ENCODE assay signal across 8 cellular contexts in genomic region chr9:34989056-34989945, GRCh38. TPM values are rescaled to one million over a fixed set of nuclear protein-coding genes. Genes with fewer than 3 reads are reported as not detected.
DNase-seq lines count a peak whose midpoint lies in the region; ATAC-seq and TF ChIP-seq lines count a peak whose summit lies in the region.

DNAJB5 (plus strand) TSS chr9:34989745; CDS start chr9:34990631, 886 bp downstream.

- H3K27me3 Mint-ChIP-seq in T-cell: no peaks in the 10 kb centered on the region

- H3K4me2 ChIP-seq in trophoblast cell (ENCODE audit: low read length): peak within 1 kb of the TSS; percentile 85

- H3K18ac ChIP-seq in trophoblast cell (ENCODE audit: low read length): peak within 1 kb of the TSS; percentile 64

- peaks cover 11% of the 10 kb centered on the region for H3K79me1 ChIP-seq in trophoblast cell (ENCODE audit: low read length)

- 0 to 1% (median 0%) methylated on average over 32 to 61 of the region's 61 CpGs for WGBS in heart left ventricle, 4 donors
- WGBS in trophoblast cell (ENCODE audit: extremely low coverage, insufficient coverage, insufficient read length): no CpG with 5 or more reads among the region's 61 CpGs
- WGBS in transverse colon (ENCODE audit: low coverage in 1 of 2), 2 donors: 2% methylated on average over 57 of the region's 61 CpGs; no CpG with 5 or more reads in 1 of the 2 donors

- H3K14ac ChIP-seq in trophoblast cell (ENCODE audit: low read length): peak within 1 kb of the TSS; percentile 71

- H2AFZ ChIP-seq in trophoblast cell (ENCODE audit: insufficient read depth, low read length, poor library complexity): peak within 1 kb of the TSS; percentile 56

- H3K36me3 ChIP-seq in heart left ventricle (no peaks in the 10 kb centered on the region), trophoblast cell (ENCODE audit: control insufficient read depth in 1 of 2, insufficient read depth in 2 of 2, low read length in 2 of 2) (peaks cover 0 to 6% of the 10 kb centered on the region in 2 experiments), transverse colon (no peaks in the 10 kb centered on the region)

- H3K9me3 ChIP-seq in heart left ventricle (no peaks in the 10 kb centered on the region), trophoblast cell (ENCODE audit: insufficient read depth, low read depth, low read length) (peaks cover 3% of the 10 kb centered on the region), transverse colon (no peaks in the 10 kb centered on the region)

- peaks cover 56 to 60% (median 57%) of the 10 kb centered on the region in 3 donors for H3K4me1 Mint-ChIP-seq in T-cell

- no peak for TF ChIP-seq EP300 in transverse colon (IDR thresholded peaks at IDR 0.05; ENCODE audit: low read depth)

- in situ Hi-C loops in GM13976 (cut with MboI; ENCODE audit: low sequenced_read_pairs, unreplicated experiment) (loop anchor here (10.0 kb wide), 1 partner anchor 84 kb away; no protein-coding TSS in a partner anchor), transverse colon (cut with MboI; ENCODE audit: low pct_ligation_motif_present in 1 of 4, low pct_unique_long_range_greater_than_20kb in 1 of 4, low sequenced_read_pairs in 3 of 4) (loop anchor here in 2 of 4 donors (25.0 kb wide), 2 partner anchors 102 to 698 kb away; partner anchors contain the start of gene TPM2 (in 1 of the 2))

- H2BK12ac ChIP-seq in trophoblast cell (ENCODE audit: low read length): peak within 1 kb of the TSS; percentile 29

- peak within 1 kb of the TSS; percentile 65 to 98 (median 82) for H3K4me3 ChIP-seq in heart left ventricle
- peak within 1 kb of the TSS; percentile 90 for H3K4me3 ChIP-seq in trophoblast cell (ENCODE audit: low read depth, low read length)
- H3K4me3 ChIP-seq in transverse colon: peak within 1 kb of the TSS; percentile 56 to 97 (median 90)

- H4K8ac ChIP-seq in trophoblast cell (ENCODE audit: low read depth, low read length): peak within 1 kb of the TSS; percentile 87

- peak within 1 kb of the TSS; percentile 50 for H2AK5ac ChIP-seq in trophoblast cell (ENCODE audit: low read length)

- H3K9ac ChIP-seq in trophoblast cell (ENCODE audit: low read length): peak within 1 kb of the TSS; percentile 83

- POLR2A ChIA-PET in T-cell (lab: Charles Lee): interaction anchor here (0.6 to 1.3 kb wide), 6 partner anchors 23 to 1562 kb away, joined by 3 to 5 read pairs (median 4); partner anchors contain the start of gene VCP (in 1 of the 2)

- TF ChIP-seq CTCF in GM13976 (IDR thresholded peaks at IDR 0.05; ENCODE audit: borderline replicate concordance, control extremely low read depth, extremely low read depth, insufficient read depth, missing control alignments) (no peak), heart left ventricle (IDR thresholded peaks at IDR 0.05) (peak in 1 of 12 donors; percentile 17), transverse colon (IDR thresholded peaks at IDR 0.05) (no peak)

- H2BK120ac ChIP-seq in trophoblast cell (ENCODE audit: insufficient read depth, low read length, poor library complexity): peak within 1 kb of the TSS; percentile 78

- H3K4me3 Mint-ChIP-seq in T-cell: peak within 1 kb of the TSS; percentile 85 to 93 (median 92)

- peak within 1 kb of the TSS; percentile 91 for H4K91ac ChIP-seq in trophoblast cell (ENCODE audit: low read depth, low read length)

- H3K4me1 ChIP-seq in heart left ventricle: peaks cover 8 to 55% (median 47%) of the 10 kb centered on the region in 12 donors
- peaks cover 24 to 37% of the 10 kb centered on the region in 2 experiments for H3K4me1 ChIP-seq in trophoblast cell (ENCODE audit: control insufficient read depth in 1 of 2, insufficient read depth in 2 of 2, low read length in 2 of 2)
- peaks cover 22 to 46% (median 39%) of the 10 kb centered on the region in 4 donors for H3K4me1 ChIP-seq in transverse colon

- DNase-seq in GM13976 (ENCODE audit: low spot score) (peak; percentile 97), NCI-H1436 treated with DMSO at 0.1 percent for 48 hours (lab: John Stamatoyannopoulos, UW) (peak; percentile 97), T-cell (peak; percentile 93 to 98 (median 96)), amniotic epithelial cell (ENCODE audit: low read depth) (peak; percentile 100), heart left ventricle (peak; percentile 98 to 100 (median 99)), trophoblast cell (peak; percentile 96 to 98), transverse colon (peak; percentile 98)

- ATAC-seq in HG02852 (IDR thresholded peaks at IDR 0.05; ENCODE audit: unreplicated experiment): peak; percentile 87
- ATAC-seq in T-cell (replicated peaks in 1 of 4): peak; percentile 93 to 98 (median 97)
- ATAC-seq in heart left ventricle: peak; percentile 76 to 86 (median 84)

- H3K27ac ChIP-seq in heart left ventricle (peak within 1 kb of the TSS in 11 of 12 donors; percentile 86 to 99 (median 97)), trophoblast cell (ENCODE audit: low read depth, low read length) (peak within 1 kb of the TSS; percentile 57), transverse colon (peak within 1 kb of the TSS; percentile 90 to 96 (median 94))

- H3K4ac ChIP-seq in trophoblast cell (ENCODE audit: low read depth, low read length): peak within 1 kb of the TSS; percentile 47

- H3K79me2 ChIP-seq in trophoblast cell (ENCODE audit: control insufficient read depth, insufficient read depth, low read length, poor library complexity): peaks cover 3% of the 10 kb centered on the region

- no peak within 1 kb of the TSS for H3K23ac ChIP-seq in trophoblast cell (ENCODE audit: low read length)

- peak within 1 kb of the TSS; percentile 83 to 94 for H3K27ac Mint-ChIP-seq in T-cell

- peak within 1 kb of the TSS; percentile 70 for H4K12ac ChIP-seq in trophoblast cell (ENCODE audit: low read depth, low read length)

- H3K27me3 ChIP-seq in heart left ventricle: no peaks in the 10 kb centered on the region
- no peaks in the 10 kb centered on the region for H3K27me3 ChIP-seq in trophoblast cell (ENCODE audit: insufficient read depth, low read length)
- H3K27me3 ChIP-seq in transverse colon: no peaks in the 10 kb centered on the region

- CTCF ChIA-PET in T-cell (lab: Charles Lee): no interaction called here

- TF ChIP-seq POLR2A in heart left ventricle (IDR thresholded peaks at IDR 0.05) (peak; percentile 89 to 93), transverse colon (IDR thresholded peaks at IDR 0.05) (peak; percentile 74)

- peak within 1 kb of the TSS; percentile 68 for H2BK5ac ChIP-seq in trophoblast cell (ENCODE audit: low read depth, low read length, poor library complexity)

- intact Hi-C loops in heart left ventricle (cut with DNase I) (loop anchor here in 4 of 10 donors (1.0 to 5.0 kb wide), 3 partner anchors 83 to 113 kb away; partner anchors contain the start of genes STOML2 (in 1 of the 4) and VCP (in 1 of the 4)), transverse colon (cut with DNase I; ENCODE audit: low total_unique reads) (loop anchor here (10.0 kb wide), 1 partner anchor 84 kb away; no protein-coding TSS in a partner anchor)

- no peaks in the 10 kb centered on the region for H3K9me3 Mint-ChIP-seq in T-cell

- no peaks in the 10 kb centered on the region for H3K36me3 Mint-ChIP-seq in T-cell

RNA-seq across cellular contexts. Expression of gene DNAJB5, which starts in this region (rescaled TPM):
- 1 to 10 TPM; 1.3 to 2.4 (median 1.7) TPM for total RNA-seq in T-cell
- total RNA-seq in heart left ventricle: 100 to 1,000 TPM in 3 of 9 donors, 10 to 100 TPM in 6; 33.6 to 134 (median 88.5) TPM
- 100 to 1,000 TPM in 1 of 2 donors, 10 to 100 TPM in 1; 75.5 to 166 TPM for polyA plus RNA-seq in heart left ventricle
- 11.8 and 12.4 TPM in 2 replicates for polyA plus RNA-seq in trophoblast cell (2013)
- 10 to 100 TPM in 2 of 4 donors, 1 to 10 TPM in 2; 4.1 to 22.5 (median 10.2) TPM for total RNA-seq in transverse colon

Comparison
In these comparisons a context has a peak if more than half of its experiments do, and no peak if none do; other contexts are left out.
1. Peak in every context shown above with its lines: DNase-seq, ATAC-seq, H3K4me3 ChIP-seq and H3K27ac ChIP-seq.